In genomic region chr1:98794196-98794886, GRCh38 we compare ENCODE assay signal across 8 cellular contexts.
DNase-seq lines count a peak whose midpoint lies in the region; ATAC-seq and TF ChIP-seq lines count a peak whose summit lies in the region.

No MANE protein-coding gene starts in this region.

- DNase-seq in GDM1 (lab: John Stamatoyannopoulos, UW), result peak; percentile 28
- peak; percentile 17 to 67 for DNase-seq in HL-60 (ENCODE audit: low read depth in 1 of 2, low spot score in 1 of 2)
- DNase-seq in OCI-M1 (lab: John Stamatoyannopoulos, UW), result peak; percentile 84
- DNase-seq in activated T-cell treated with anti-CD3 and anti-CD28 coated beads, Interleukin-2, amount 50 U/mL, for 72 hours, result peak; percentile 46 to 56
- DNase-seq in foreskin keratinocyte, result peak; percentile 27 to 60
- DNase-seq in progenitor cell of endocrine pancreas (ENCODE audit: low spot score, unreplicated experiment), result no peak
- DNase-seq in middle frontal gyrus (ENCODE audit: extremely low spot score, low spot score), result no peak

- H3K27ac ChIP-seq in HL-60 (replicated peaks) (no peak overlapping the region), foreskin keratinocyte (no peak overlapping the region)

- peaks cover 0 to under 1% of the 10 kb centered on the region in 2 donors for H3K9me3 Mint-ChIP-seq in activated T-cell treated with anti-CD3 and anti-CD28 coated beads, Interleukin-2, amount 50 U/mL, for 72 hours
- peaks cover under 1% of the 10 kb centered on the region for H3K9me3 Mint-ChIP-seq in progenitor cell of endocrine pancreas (ENCODE audit: low read depth)

- H3K4me3 Mint-ChIP-seq in activated T-cell treated with anti-CD3 and anti-CD28 coated beads, Interleukin-2, amount 50 U/mL, for 72 hours, result no peak overlapping the region
- no peak overlapping the region for H3K4me3 Mint-ChIP-seq in progenitor cell of endocrine pancreas (ENCODE audit: low read depth)

- ATAC-seq in GM21447 (IDR thresholded peaks at IDR 0.05; ENCODE audit: unreplicated experiment) (peak; percentile 97), foreskin keratinocyte (peak; percentile 96)
- ATAC-seq in activated T-cell treated with anti-CD3 and anti-CD28 coated beads, Interleukin-2, amount 50 U/mL, for 72 hours (replicated peaks in 1 of 2), result peak; percentile 91 to 94

- no peak overlapping the region for H3K27ac Mint-ChIP-seq in activated T-cell treated with anti-CD3 and anti-CD28 coated beads, Interleukin-2, amount 50 U/mL, for 72 hours
- no peak overlapping the region for H3K27ac Mint-ChIP-seq in progenitor cell of endocrine pancreas

- TF ChIP-seq CTCF in HL-60 (IDR thresholded peaks at IDR 0.05; ENCODE audit: insufficient read depth, low read length), result peak; percentile 72
- TF ChIP-seq CTCF in foreskin keratinocyte (conservative IDR thresholded peaks at IDR 0.05), result peak; percentile 87
- peak; percentile 84 for TF ChIP-seq CTCF in progenitor cell of endocrine pancreas (IDR thresholded peaks at IDR 0.05; ENCODE audit: unreplicated experiment)

- no peaks in the 10 kb centered on the region for H3K27me3 Mint-ChIP-seq in activated T-cell treated with anti-CD3 and anti-CD28 coated beads, Interleukin-2, amount 50 U/mL, for 72 hours (ENCODE audit: low read depth)
- H3K27me3 Mint-ChIP-seq in progenitor cell of endocrine pancreas, result no peaks in the 10 kb centered on the region

- H3K27me3 ChIP-seq in HL-60 (ENCODE audit: insufficient read depth, poor library complexity, severe bottlenecking) (peaks cover 3% of the 10 kb centered on the region), foreskin keratinocyte (peaks cover 6% of the 10 kb centered on the region)

- no peaks in the 10 kb centered on the region for H3K4me1 ChIP-seq in foreskin keratinocyte

- no peak overlapping the region for H3K4me3 ChIP-seq in HL-60 (replicated peaks; ENCODE audit: insufficient read depth, low read length)

- peaks cover 26% of the 10 kb centered on the region for H3K4me1 Mint-ChIP-seq in activated T-cell treated with anti-CD3 and anti-CD28 coated beads, Interleukin-2, amount 50 U/mL, for 72 hours (ENCODE audit: low read depth)
- H3K4me1 Mint-ChIP-seq in progenitor cell of endocrine pancreas (ENCODE audit: low read depth), result peaks cover 3% of the 10 kb centered on the region

- no peaks in the 10 kb centered on the region for H3K36me3 Mint-ChIP-seq in activated T-cell treated with anti-CD3 and anti-CD28 coated beads, Interleukin-2, amount 50 U/mL, for 72 hours (ENCODE audit: insufficient read depth in 2 of 2)
- no peaks in the 10 kb centered on the region for H3K36me3 Mint-ChIP-seq in progenitor cell of endocrine pancreas (ENCODE audit: insufficient read depth)

Comparison
In these comparisons a context has a peak if more than half of its experiments do, and no peak if none do; other contexts are left out.
1. DNase-seq: peak in GDM1 (single experiment), HL-60 (2 of 2), OCI-M1 (single experiment), activated T-cell treated with anti-CD3 and anti-CD28 coated beads, Interleukin-2, amount 50 U/mL, for 72 hours (2 of 2) and foreskin keratinocyte (2 of 2); none in progenitor cell of endocrine pancreas (single experiment) and middle frontal gyrus (single experiment).
2. Peak in every context shown above with its lines, with median percentiles within 50 percentile points of each other: ATAC-seq and CTCF ChIP-seq.